ENCODE assay signal across 11 cellular contexts in genomic region chr3:52128118-52128683, GRCh38. TPM values are rescaled to one million over a fixed set of nuclear protein-coding genes. Genes with fewer than 3 reads are reported as not detected.
DNase-seq lines count a peak whose midpoint lies in the region; ATAC-seq and TF ChIP-seq lines count a peak whose summit lies in the region.
"Had no signal": no experiment of that assay in that cellular context is flagged by ENCODE, and none has a peak within 500 bp of the region (broad histone marks: within the 10 kb centered on the region; RNA-seq: fewer than 3 reads in every experiment).

No MANE protein-coding gene starts in this region.

- no peak overlapping the region for H3K4me3 ChIP-seq in HFF-Myc (replicated peaks; ENCODE audit: low read depth, low read length)
- H3K4me3 ChIP-seq in right atrium auricular region = no peak overlapping the region
- H3K4me3 ChIP-seq: heart right ventricle, pancreas had no signal

- no peak for ATAC-seq in GM19324 (IDR thresholded peaks at IDR 0.05; ENCODE audit: low FRiP score, unreplicated experiment)
- ATAC-seq: activated T-helper 17 cell treated with anti-CD3 and anti-CD28 coated beads, Interleukin-2, amount 50 U/mL, for 72 hours had no signal

- H3K27me3 ChIP-seq in right atrium auricular region = no peaks in the 10 kb centered on the region
- H3K27me3 ChIP-seq: heart right ventricle, pancreas had no signal

- peaks cover 0 to 21% of the 10 kb centered on the region in 2 donors for H3K4me1 ChIP-seq in right atrium auricular region
- H3K4me1 ChIP-seq: pancreas had no signal

- TF ChIP-seq CTCF in HFF-Myc (IDR thresholded peaks at IDR 0.05; ENCODE audit: low read depth, low read length, missing control alignments) (no peak), VCaP (conservative IDR thresholded peaks at IDR 0.05) (no peak), right atrium auricular region (IDR thresholded peaks at IDR 0.05) (no peak)

- peak overlapping the region; percentile 73 for H3K27ac ChIP-seq in VCaP
- H3K27ac ChIP-seq in right atrium auricular region = peak overlapping the region; percentile 14 to 23
- H3K27ac ChIP-seq: pancreas had no signal

- no peaks in the 10 kb centered on the region for H3K36me3 ChIP-seq in right atrium auricular region
- H3K36me3 ChIP-seq: heart right ventricle, pancreas had no signal

- DNase-seq in A172 (ENCODE audit: low spot score) (peak; percentile 87), HFF-Myc (ENCODE audit: extremely low read depth, low read depth) (peak; percentile 29), right atrium auricular region (ENCODE audit: low spot score) (no peak), DMS53 treated with DMSO at 0.1 percent for 48 hours (lab: John Stamatoyannopoulos, UW; ENCODE audit: unreplicated experiment) (no peak), SK-N-DZ (ENCODE audit: low spot score) (no peak)
- no peak for DNase-seq in activated CD4-positive, CD25-positive, alpha-beta regulatory T cell treated with anti-CD3 and anti-CD28 coated beads, Interleukin-2, amount 50 U/mL, for 72 hours
- DNase-seq: heart right ventricle, pancreas had no signal

- H3K9me3 ChIP-seq in right atrium auricular region = no peaks in the 10 kb centered on the region
- H3K9me3 ChIP-seq: heart right ventricle, pancreas had no signal

RNA-seq across cellular contexts. Expression of gene POC1A, which starts 26.0 kb away (rescaled TPM):
- total RNA-seq in A172 (2014; rRNA removed; shearing (Covaris generic)) = 16.5 and 19.0 TPM in 2 replicates
- total RNA-seq in right atrium auricular region = under 1 TPM; 0.47 to 0.78 TPM
- 5.6 and 10.6 TPM in 2 replicates for polyA plus RNA-seq in SK-N-DZ (2014; cell fraction: cytosol; rRNA removed)
- polyA plus RNA-seq in SK-N-DZ (2014; cell fraction: nucleus; rRNA removed) = 8.5 and 10.8 TPM in 2 replicates

Comparison
In these comparisons a context has a peak if more than half of its experiments do, and no peak if none do; other contexts are left out.
1. DNase-seq: peak in A172 (single experiment) and HFF-Myc (single experiment); none in right atrium auricular region (single experiment), DMS53 treated with DMSO at 0.1 percent for 48 hours (single experiment), activated CD4-positive, CD25-positive, alpha-beta regulatory T cell treated with anti-CD3 and anti-CD28 coated beads, Interleukin-2, amount 50 U/mL, for 72 hours (single experiment) and SK-N-DZ (single experiment).